21 cellular contexts compared by ENCODE assay signal in the genomic region with DNA sequence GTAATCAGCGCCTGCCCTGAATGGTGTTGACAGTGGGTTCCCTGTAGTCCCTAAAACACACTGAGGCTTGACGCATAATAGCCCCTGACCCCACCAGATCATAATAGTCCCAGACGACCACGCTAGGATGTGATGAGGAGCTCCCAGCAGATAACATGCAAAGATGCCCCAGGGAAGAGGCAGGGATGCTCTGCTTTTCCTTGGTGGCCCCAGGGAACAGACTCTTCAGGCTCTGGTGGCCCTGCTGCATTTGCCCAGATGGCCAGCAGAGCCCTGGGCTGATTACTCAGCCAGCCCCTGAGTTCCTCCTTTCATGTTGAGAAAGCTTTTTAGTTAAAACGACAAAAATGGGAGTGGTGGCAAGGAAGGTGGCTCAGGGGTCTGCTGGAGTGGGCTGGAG. TPM values are rescaled to one million over a fixed set of nuclear protein-coding genes. Genes with fewer than 3 reads are reported as not detected.
"Had no signal": no experiment of that assay in that cellular context is flagged by ENCODE, and none has a peak within 500 bp of the region (broad histone marks: within the 10 kb centered on the region; RNA-seq: fewer than 3 reads in every experiment).

No MANE protein-coding gene starts in this region.

- H3K4me3 Mint-ChIP-seq: dendritic cell treated with granulocyte-macrophage colony-stimulating factor and Interleukin-4, amounts not matched to agents 40 ng/mL and 50 ng/mL, for 4 days; effector memory CD8-positive, alpha-beta T cell; memory B cell; natural killer cell treated with Interleukin-12 subunit alpha and Interleukin-12 subunit beta and Interleukin-15 and Interleukin-18, amount 100 ng/mL, for 72 hours; stimulated activated naive B cell treated with anti-CD40 and anti-IgM and Interleukin-4, amounts not matched to agents 10 μg/mL and 1 μg/mL and 100 μg/mL, for 72 hours; stimulated activated naive CD8-positive, alpha-beta T cell treated with anti-CD3 and anti-CD28 coated beads, Interleukin-15, amount 100 ng/mL, for 72 hours had no signal

- H3K27ac Mint-ChIP-seq: dendritic cell treated with granulocyte-macrophage colony-stimulating factor and Interleukin-4, amounts not matched to agents 40 ng/mL and 50 ng/mL, for 4 days; effector memory CD8-positive, alpha-beta T cell; memory B cell; natural killer cell treated with Interleukin-12 subunit alpha and Interleukin-12 subunit beta and Interleukin-15 and Interleukin-18, amount 100 ng/mL, for 72 hours; stimulated activated naive B cell treated with anti-CD40 and anti-IgM and Interleukin-4, amounts not matched to agents 10 μg/mL and 1 μg/mL and 100 μg/mL, for 72 hours had no signal

- H3K4me3 ChIP-seq: esophagus squamous epithelium, gastroesophageal sphincter, left ventricle myocardium inferior, lower lobe of right lung, sigmoid colon, skin epidermis, testis, tibial nerve had no signal

- H3K27me3 ChIP-seq: esophagus squamous epithelium, gastroesophageal sphincter, sigmoid colon, testis, tibial nerve had no signal

- H3K27me3 Mint-ChIP-seq: natural killer cell treated with Interleukin-12 subunit alpha and Interleukin-12 subunit beta and Interleukin-15 and Interleukin-18, amount 100 ng/mL, for 72 hours had no signal

- H3K36me3 ChIP-seq: esophagus squamous epithelium, gastroesophageal sphincter, left ventricle myocardium inferior, lower lobe of right lung, neutrophil, sigmoid colon, tibial nerve had no signal

- DNase-seq: cerebellar nuclear complex; effector memory CD8-positive, alpha-beta T cell; esophagus squamous epithelium; foreskin fibroblast; hippocampal formation; left ventricle myocardium inferior; lower lobe of right lung; midbrain; sigmoid colon; stimulated activated CD4-positive, alpha-beta T cell treated with anti-CD3 and anti-CD28 coated beads, Interleukin-2, amount 100 ng/mL, for 24 hours; stimulated activated CD4-positive, alpha-beta T cell treated with anti-CD3 and anti-CD28 coated beads, Interleukin-4, amount 100 ng/mL, for 4 hours; stimulated activated naive B cell treated with anti-CD40 and anti-IgM and Interleukin-4, amounts not matched to agents 10 μg/mL and 1 μg/mL and 100 μg/mL, for 72 hours; stimulated activated naive CD8-positive, alpha-beta T cell treated with anti-CD3 and anti-CD28 coated beads, Interleukin-15, amount 100 ng/mL, for 72 hours; testis had no signal

- H3K36me3 Mint-ChIP-seq: memory B cell; natural killer cell treated with Interleukin-12 subunit alpha and Interleukin-12 subunit beta and Interleukin-15 and Interleukin-18, amount 100 ng/mL, for 72 hours; stimulated activated naive B cell treated with anti-CD40 and anti-IgM and Interleukin-4, amounts not matched to agents 10 μg/mL and 1 μg/mL and 100 μg/mL, for 72 hours had no signal

- ATAC-seq: effector memory CD8-positive, alpha-beta T cell; gastroesophageal sphincter; natural killer cell treated with Interleukin-12 subunit alpha and Interleukin-12 subunit beta and Interleukin-15 and Interleukin-18, amount 100 ng/mL, for 72 hours; stimulated activated naive B cell treated with anti-CD40 and anti-IgM and Interleukin-4, amounts not matched to agents 10 μg/mL and 1 μg/mL and 100 μg/mL, for 72 hours; stimulated activated naive CD8-positive, alpha-beta T cell treated with anti-CD3 and anti-CD28 coated beads, Interleukin-15, amount 100 ng/mL, for 72 hours had no signal

- H3K4me1 Mint-ChIP-seq: memory B cell; stimulated activated naive B cell treated with anti-CD40 and anti-IgM and Interleukin-4, amounts not matched to agents 10 μg/mL and 1 μg/mL and 100 μg/mL, for 72 hours; stimulated activated naive CD8-positive, alpha-beta T cell treated with anti-CD3 and anti-CD28 coated beads, Interleukin-15, amount 100 ng/mL, for 72 hours had no signal

- H3K27ac ChIP-seq: esophagus squamous epithelium, gastroesophageal sphincter, left ventricle myocardium inferior, lower lobe of right lung, neutrophil, sigmoid colon, skin epidermis, testis, tibial nerve had no signal

- H3K9me3 ChIP-seq: esophagus squamous epithelium, gastroesophageal sphincter, left ventricle myocardium inferior, lower lobe of right lung, neutrophil, sigmoid colon, testis, tibial nerve had no signal

- H3K4me1 ChIP-seq: sigmoid colon, testis had no signal

- H3K9me3 Mint-ChIP-seq: dendritic cell treated with granulocyte-macrophage colony-stimulating factor and Interleukin-4, amounts not matched to agents 40 ng/mL and 50 ng/mL, for 4 days; memory B cell; stimulated activated naive B cell treated with anti-CD40 and anti-IgM and Interleukin-4, amounts not matched to agents 10 μg/mL and 1 μg/mL and 100 μg/mL, for 72 hours; stimulated activated naive CD8-positive, alpha-beta T cell treated with anti-CD3 and anti-CD28 coated beads, Interleukin-15, amount 100 ng/mL, for 72 hours had no signal

RNA-seq across cellular contexts. Expression of gene NCKAP5, which starts 5.9 kb away (rescaled TPM):
- total RNA-seq: natural killer cell treated with Interleukin-12 subunit alpha and Interleukin-12 subunit beta and Interleukin-15 and Interleukin-18, amount 100 ng/mL, for 72 hours had no signal
